Comparison of ENCODE assay signal across 14 cellular contexts in the genomic region with DNA sequence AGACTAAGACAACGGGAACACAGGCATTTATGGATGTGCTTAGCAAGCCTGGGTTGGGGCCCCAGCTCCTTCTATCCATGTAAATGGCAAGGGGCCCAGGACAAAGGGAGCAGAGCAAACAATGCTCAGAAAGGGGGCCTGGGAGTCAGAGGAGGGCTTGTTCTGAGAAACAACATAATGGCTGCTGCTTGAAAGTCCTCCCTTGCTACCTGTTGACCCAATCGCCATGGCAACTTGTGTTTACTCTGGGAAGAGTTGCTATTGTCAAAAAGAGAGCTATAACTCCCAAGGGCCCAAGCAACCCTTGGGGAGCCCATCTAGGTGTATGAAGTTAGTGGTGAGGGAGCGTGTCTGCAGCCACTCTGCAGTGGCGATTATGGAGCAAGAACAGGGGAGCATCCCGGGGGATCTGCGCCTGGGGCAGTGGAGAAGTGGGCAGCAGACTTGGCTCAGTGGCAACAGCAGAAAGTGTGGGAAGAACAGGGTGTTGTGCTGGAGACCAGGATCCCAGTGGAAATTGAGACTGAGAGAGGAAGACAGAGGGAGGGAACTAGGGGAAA.
DNase-seq lines count a peak whose midpoint lies in the region; TF ChIP-seq lines count a peak whose summit lies in the region.
"Had no signal": no experiment of that assay in that cellular context is flagged by ENCODE, and none has a peak within 500 bp of the region (broad histone marks: within the 10 kb centered on the region; RNA-seq: fewer than 3 reads in every experiment).

No MANE protein-coding gene starts in this region.

- H3K9me3 ChIP-seq in endodermal cell (ENCODE audit: control insufficient read depth, low read length) (peaks cover 10% of the 10 kb centered on the region), neuronal stem cell (replicated peaks in 1 of 2; ENCODE audit: control insufficient read depth in 2 of 2, insufficient read depth in 1 of 2, low read depth in 1 of 2, low read length in 2 of 2) (peaks cover 0 to 4% of the 10 kb centered on the region in 2 donors), thyroid gland (no peaks in the 10 kb centered on the region)
- H3K9me3 ChIP-seq: BLaER1, SK-N-SH had no signal

- no peak overlapping the region for H2BK120ac ChIP-seq in neuronal stem cell (ENCODE audit: low read depth, low read length)

- no peaks in the 10 kb centered on the region for H3K36me3 Mint-ChIP-seq in endodermal cell (ENCODE audit: low read depth)
- H3K36me3 Mint-ChIP-seq: CD8-positive, alpha-beta memory T cell had no signal

- H3K18ac ChIP-seq in neuronal stem cell (ENCODE audit: low read length), result peak overlapping the region; percentile 54

- H4K8ac ChIP-seq in neuronal stem cell (ENCODE audit: low read depth, low read length), result no peak overlapping the region

- peak overlapping the region; percentile 37 for H3K4me3 ChIP-seq in endodermal cell (ENCODE audit: low read length)
- H3K4me3 ChIP-seq in neuronal stem cell (ENCODE audit: low read length in 2 of 2), result no peak overlapping the region
- H3K4me3 ChIP-seq in thyroid gland (replicated peaks in 1 of 3), result no peak overlapping the region
- H3K4me3 ChIP-seq: BLaER1 had no signal

- H3K23ac ChIP-seq in neuronal stem cell (ENCODE audit: low read depth, low read length, poor library complexity), result no peak overlapping the region

- H3K14ac ChIP-seq in neuronal stem cell (ENCODE audit: low read length), result no peak overlapping the region

- peak overlapping the region; percentile 86 for H2AK5ac ChIP-seq in neuronal stem cell (ENCODE audit: low read depth, low read length)

- H4K91ac ChIP-seq in neuronal stem cell (ENCODE audit: low read depth, low read length, poor library complexity), result no peak overlapping the region

- DNase-seq in NCI-H1417 (lab: John Stamatoyannopoulos, UW) (peak; percentile 4 to 29 (median 28)), NCI-H1417 treated with DMSO at 0.1 percent for 48 hours (lab: John Stamatoyannopoulos, UW) (no peak), NCI-H345 (lab: John Stamatoyannopoulos, UW) (peak; percentile 74), endodermal cell (peak; percentile 66), neuronal stem cell (ENCODE audit: low spot score) (no peak), thyroid gland (no peak), DMS153 treated with DMSO at 0.1 percent for 48 hours (lab: John Stamatoyannopoulos, UW; ENCODE audit: unreplicated experiment) (no peak)
- DNase-seq in activated T-cell treated with anti-CD3 and anti-CD28 coated beads, Interleukin-2, amount 50 U/mL, for 1 hour, result no peak
- DNase-seq: 8988T; CD8-positive, alpha-beta memory T cell; NCI-H187 treated with DMSO at 0.1 percent for 48 hours; NCI-H526 treated with DMSO at 0.1 percent for 48 hours; SK-N-SH had no signal

- intact Hi-C loops in thyroid gland (cut with DNase I), result loop anchor here (10.0 kb wide), 1 partner anchor 108 kb away; no protein-coding TSS in a partner anchor

- H3K27me3 Mint-ChIP-seq in endodermal cell (ENCODE audit: insufficient read depth), result peaks cover 13% of the 10 kb centered on the region

- H3K4me2 ChIP-seq in neuronal stem cell (ENCODE audit: insufficient read depth, low read length, poor library complexity, severe bottlenecking), result no peak overlapping the region
- H3K4me2 ChIP-seq: BLaER1, SK-N-SH had no signal

- WGBS in endodermal cell (ENCODE audit: insufficient coverage in 1 of 2, insufficient read length in 1 of 2), 2 experiments, result 79 to 81% methylated on average over 5 to 6 of the region's 6 CpGs
- WGBS in neuronal stem cell (ENCODE audit: extremely low coverage in 2 of 2, insufficient read length in 2 of 2, insufficient replicate concordance in 1 of 2), 2 donors, result no CpG with 5 or more reads among the region's 6 CpGs
- WGBS in thyroid gland, 2 donors, result 77 to 88% methylated on average over 6 of the region's 6 CpGs

- no peak overlapping the region for H2AFZ ChIP-seq in neuronal stem cell (ENCODE audit: low read length)

- no peaks in the 10 kb centered on the region for H3K36me3 ChIP-seq in endodermal cell (ENCODE audit: control insufficient read depth, insufficient read depth, low read length)
- no peaks in the 10 kb centered on the region for H3K36me3 ChIP-seq in neuronal stem cell (replicated peaks in 1 of 2; ENCODE audit: control insufficient read depth in 2 of 2, insufficient read depth in 2 of 2, low read length in 2 of 2)
- H3K36me3 ChIP-seq in thyroid gland, result no peaks in the 10 kb centered on the region
- H3K36me3 ChIP-seq: BLaER1 had no signal

- H3K27ac Mint-ChIP-seq in endodermal cell, result peak overlapping the region; percentile 28
- H3K27ac Mint-ChIP-seq: CD8-positive, alpha-beta memory T cell had no signal

- no peak overlapping the region for H3K4me3 Mint-ChIP-seq in endodermal cell
- H3K4me3 Mint-ChIP-seq: CD8-positive, alpha-beta memory T cell had no signal

- no peak for TF ChIP-seq POLR2A in thyroid gland (IDR thresholded peaks at IDR 0.05)

- peaks cover 50% of the 10 kb centered on the region for H3K4me1 Mint-ChIP-seq in endodermal cell
- H3K4me1 Mint-ChIP-seq: CD8-positive, alpha-beta memory T cell had no signal

- H3K27me3 ChIP-seq in endodermal cell (ENCODE audit: control insufficient read depth, insufficient read depth, low read length, poor library complexity, severe bottlenecking) (no peaks in the 10 kb centered on the region), neuronal stem cell (ENCODE audit: control insufficient read depth in 3 of 3, insufficient read depth in 3 of 3, low read depth in 1 of 3, low read length in 3 of 3) (peaks cover 0 to 4% (median 0%) of the 10 kb centered on the region in 3 experiments), thyroid gland (no peaks in the 10 kb centered on the region)
- H3K27me3 ChIP-seq: BLaER1 had no signal

- H3K27ac ChIP-seq in endodermal cell (ENCODE audit: low read depth, low read length), result no peak overlapping the region
- no peak overlapping the region for H3K27ac ChIP-seq in neuronal stem cell (replicated peaks; ENCODE audit: low read length)
- no peak overlapping the region for H3K27ac ChIP-seq in thyroid gland
- H3K27ac ChIP-seq: BLaER1 had no signal

- H3K4me1 ChIP-seq in endodermal cell (ENCODE audit: control insufficient read depth, insufficient read depth, low read length) (peaks cover 6% of the 10 kb centered on the region), neuronal stem cell (ENCODE audit: control insufficient read depth in 2 of 2, insufficient read depth in 1 of 2, low read depth in 1 of 2, low read length in 2 of 2) (peaks cover 7 to 31% of the 10 kb centered on the region in 2 donors), thyroid gland (no peaks in the 10 kb centered on the region)

- TF ChIP-seq CTCF in endodermal cell (conservative IDR thresholded peaks at IDR 0.05), result no peak
- no peak for TF ChIP-seq CTCF in thyroid gland (IDR thresholded peaks at IDR 0.05)

- H3K9me3 Mint-ChIP-seq in endodermal cell, result peaks cover 6% of the 10 kb centered on the region

- H2BK15ac ChIP-seq in neuronal stem cell (ENCODE audit: low read length), result no peak overlapping the region

- no peak overlapping the region for H3K4ac ChIP-seq in neuronal stem cell (ENCODE audit: low read length)

- no peak overlapping the region for H2BK12ac ChIP-seq in neuronal stem cell (ENCODE audit: low read length)

- H2BK5ac ChIP-seq in neuronal stem cell (ENCODE audit: low read length), result no peak overlapping the region

- H3K9ac ChIP-seq in endodermal cell (ENCODE audit: extremely low read depth, low read length, poor library complexity, severe bottlenecking), result no peak overlapping the region
- H3K9ac ChIP-seq in neuronal stem cell (ENCODE audit: low read depth, low read length, poor library complexity), result no peak overlapping the region
- H3K9ac ChIP-seq: BLaER1, SK-N-SH had no signal

- no peaks in the 10 kb centered on the region for H3K79me1 ChIP-seq in neuronal stem cell (ENCODE audit: low read depth, low read length)

Comparison
In these comparisons a context has a peak if more than half of its experiments do, and no peak if none do; other contexts are left out.
1. DNase-seq: peak in NCI-H1417 (3 of 3), NCI-H345 (single experiment) and endodermal cell (single experiment); none in NCI-H1417 treated with DMSO at 0.1 percent for 48 hours (single experiment), neuronal stem cell (single experiment), thyroid gland (0 of 2), activated T-cell treated with anti-CD3 and anti-CD28 coated beads, Interleukin-2, amount 50 U/mL, for 1 hour (single experiment) and DMS153 treated with DMSO at 0.1 percent for 48 hours (single experiment).